8 cellular contexts compared by ENCODE assay signal in genomic region chr5:124706729-124707361, GRCh38. TPM values are rescaled to one million over a fixed set of nuclear protein-coding genes. Genes with fewer than 3 reads are reported as not detected.
A peak's percentile ranks its signal among the peaks of the same experiment; 100 is the strongest.
DNase-seq lines count a peak whose midpoint lies in the region; ATAC-seq and TF ChIP-seq lines count a peak whose summit lies in the region.

No MANE protein-coding gene starts in this region.

- H3K36me3 Mint-ChIP-seq in CD4-positive, alpha-beta memory T cell = no peaks in the 10 kb centered on the region

- H3K4me1 Mint-ChIP-seq in CD4-positive, alpha-beta memory T cell = no peaks in the 10 kb centered on the region

- H3K27me3 Mint-ChIP-seq in CD4-positive, alpha-beta memory T cell = peaks cover 0 to 3% of the 10 kb centered on the region in 2 donors

- intact Hi-C loops in psoas muscle (cut with DNase I) = loop anchor here in 1 of 2 donors (5.0 kb wide), 1 partner anchor 35 kb away; no protein-coding TSS in a partner anchor
- intact Hi-C loops in CD4-positive, alpha-beta memory T cell (cut with micrococcal nuclease) = no loop called here

- H3K27me3 ChIP-seq in GM06990 (replicated peaks; ENCODE audit: control insufficient read depth, insufficient read depth, low read length) (no peaks in the 10 kb centered on the region), psoas muscle (ENCODE audit: insufficient read depth in 3 of 3, low read length in 2 of 3) (no peaks in the 10 kb centered on the region)
- H3K27me3 ChIP-seq in CD4-positive, alpha-beta memory T cell (ENCODE audit: insufficient read depth, low read length) = no peaks in the 10 kb centered on the region

- 22 to 29% (median 26%) methylated on average over 13 of the region's 13 CpGs for WGBS in psoas muscle, 3 donors

- no peak for TF ChIP-seq CTCF in GM06990 (IDR thresholded peaks at IDR 0.05; ENCODE audit: insufficient read depth, low read length, poor library complexity, severe bottlenecking)
- TF ChIP-seq CTCF in fibroblast of mammary gland (conservative IDR thresholded peaks at IDR 0.05; ENCODE audit: control insufficient read depth, insufficient read depth, low read depth, low read length) = no peak
- TF ChIP-seq CTCF in psoas muscle (IDR thresholded peaks at IDR 0.05) = no peak

- H3K9me3 Mint-ChIP-seq in CD4-positive, alpha-beta memory T cell = peaks cover 0 to 5% (median 0%) of the 10 kb centered on the region in 8 donors

- H3K4me1 ChIP-seq in psoas muscle = peaks cover 43% of the 10 kb centered on the region
- H3K4me1 ChIP-seq in CD4-positive, alpha-beta memory T cell (ENCODE audit: insufficient read depth, low read length) = no peaks in the 10 kb centered on the region

- peak overlapping the region in 1 of 7 donors; percentile 69 for H3K27ac Mint-ChIP-seq in CD4-positive, alpha-beta memory T cell

- ATAC-seq in psoas muscle (peak; percentile 29 to 55 (median 36)), GM21786 (IDR thresholded peaks at IDR 0.05; ENCODE audit: unreplicated experiment) (no peak), GM21515 (IDR thresholded peaks at IDR 0.05; ENCODE audit: unreplicated experiment) (no peak)

- CTCF ChIA-PET in CD4-positive, alpha-beta memory T cell (lab: Charles Lee; ENCODE audit: partially characterized antibody) = no interaction called here

- H3K4me3 ChIP-seq in GM06990 (replicated peaks; ENCODE audit: low read depth, low read length) (peak overlapping the region; percentile 29), fibroblast of mammary gland (ENCODE audit: control insufficient read depth, low read depth, low read length) (no peak overlapping the region), psoas muscle (no peak overlapping the region)
- H3K4me3 ChIP-seq in CD4-positive, alpha-beta memory T cell (ENCODE audit: low read length in 2 of 2) = no peak overlapping the region

- POLR2A ChIA-PET in CD4-positive, alpha-beta memory T cell (lab: Charles Lee; ENCODE audit: partially characterized antibody) = no interaction called here

- H3K4me3 Mint-ChIP-seq in CD4-positive, alpha-beta memory T cell = no peak overlapping the region

- H3K9me3 ChIP-seq in psoas muscle = no peaks in the 10 kb centered on the region
- H3K9me3 ChIP-seq in CD4-positive, alpha-beta memory T cell (ENCODE audit: control insufficient read depth in 1 of 2, low read length in 2 of 2) = no peaks in the 10 kb centered on the region

- DNase-seq in GM06990 (ENCODE audit: extremely low read depth, insufficient read length) = no peak
- peak; percentile 90 for DNase-seq in NCI-H524 treated with DMSO at 0.1 percent for 48 hours (lab: John Stamatoyannopoulos, UW)
- DNase-seq in fibroblast of mammary gland (ENCODE audit: low read depth) = peak; percentile 53
- DNase-seq in psoas muscle = no peak
- DNase-seq in activated CD8-positive, alpha-beta memory T cell treated with anti-CD3 and anti-CD28 coated beads for 24 hours = no peak
- no peak for DNase-seq in CD4-positive, alpha-beta memory T cell

- no peak overlapping the region for H3K27ac ChIP-seq in psoas muscle
- H3K27ac ChIP-seq in CD4-positive, alpha-beta memory T cell (ENCODE audit: low read depth, low read length) = no peak overlapping the region

- no peaks in the 10 kb centered on the region; the same call in 1 of the 2 replicates for H3K36me3 ChIP-seq in GM06990 (ENCODE audit: control insufficient read depth, insufficient read depth, low read length)
- no peaks in the 10 kb centered on the region for H3K36me3 ChIP-seq in psoas muscle (ENCODE audit: insufficient read depth in 1 of 2, low read depth in 1 of 2)
- H3K36me3 ChIP-seq in CD4-positive, alpha-beta memory T cell (ENCODE audit: insufficient read depth, low read length) = no peaks in the 10 kb centered on the region

RNA-seq across cellular contexts. Expression of gene ZNF608, which starts 39.6 kb away (rescaled TPM):
- 10 to 100 TPM in 2 of 4 donors, 1 to 10 TPM in 2; 7.3 to 11.7 (median 10.3) TPM for total RNA-seq in psoas muscle
- 1 to 10 TPM; 1.6 to 9.8 (median 3.3) TPM for polyA plus RNA-seq in psoas muscle
- total RNA-seq in CD4-positive, alpha-beta memory T cell = not detected
- polyA plus RNA-seq in CD4-positive, alpha-beta memory T cell = not detected

Comparison
In these comparisons a context has a peak if more than half of its experiments do, and no peak if none do; other contexts are left out.
1. DNase-seq: peak in NCI-H524 treated with DMSO at 0.1 percent for 48 hours (single experiment) and fibroblast of mammary gland (single experiment); none in GM06990 (single experiment), psoas muscle (0 of 2), activated CD8-positive, alpha-beta memory T cell treated with anti-CD3 and anti-CD28 coated beads for 24 hours (single experiment) and CD4-positive, alpha-beta memory T cell (0 of 5).
2. ATAC-seq: peak in psoas muscle (4 of 4); none in GM21786 (single experiment) and GM21515 (single experiment).
3. RNA of gene ZNF608, which starts 39.6 kb away (total RNA-seq): 7.3 to 11.7 TPM in psoas muscle; not detected in CD4-positive, alpha-beta memory T cell; every median in the first group is over 4 times any median in the second.